Comparison of ENCODE assay signal across 9 cellular contexts in the genomic region with DNA sequence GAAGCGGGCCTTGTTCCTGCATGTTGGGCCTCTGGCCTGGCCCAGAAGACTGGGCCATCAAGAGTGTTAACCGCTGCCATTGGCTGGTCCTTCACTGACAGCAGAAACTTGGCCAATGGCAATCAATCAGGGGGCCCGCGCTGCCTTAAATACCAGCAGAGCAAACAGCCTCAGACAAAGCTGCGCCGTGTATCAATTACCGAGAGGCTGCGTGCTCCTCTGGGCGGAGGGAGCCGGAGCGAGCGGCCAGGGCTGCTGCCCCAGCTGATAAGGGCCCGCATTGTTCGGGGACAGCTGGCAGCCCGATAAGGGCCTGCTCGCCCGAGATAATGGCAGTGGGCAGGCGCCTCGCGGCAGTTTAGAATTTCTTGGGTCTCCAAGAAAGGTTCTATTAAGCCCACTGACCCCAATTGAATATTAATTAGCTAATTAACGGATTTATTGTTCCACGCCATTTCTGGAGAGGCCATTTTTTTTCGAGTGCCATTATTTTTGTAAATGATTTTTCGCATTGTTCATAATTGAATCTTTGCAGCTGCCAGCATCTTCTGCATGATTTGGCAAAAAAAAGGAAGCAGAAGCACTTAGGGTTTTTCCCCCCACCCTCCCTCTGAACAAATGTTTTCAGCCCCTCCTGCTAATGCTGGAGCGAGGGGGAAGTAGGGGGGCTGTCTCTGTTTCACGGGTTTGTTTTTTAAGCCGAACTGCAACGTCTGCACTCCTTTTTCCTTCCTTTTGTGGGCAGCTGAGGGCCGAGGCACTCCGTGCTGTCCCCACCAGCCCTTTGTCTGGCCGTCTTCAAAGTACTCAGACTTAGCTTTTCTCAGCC. TPM values are rescaled to one million over a fixed set of nuclear protein-coding genes. Genes with fewer than 3 reads are reported as not detected.
DNase-seq lines count a peak whose midpoint lies in the region; ATAC-seq and TF ChIP-seq lines count a peak whose summit lies in the region.
"Had no signal": no experiment of that assay in that cellular context is flagged by ENCODE, and none has a peak within 500 bp of the region (broad histone marks: within the 10 kb centered on the region; RNA-seq: fewer than 3 reads in every experiment).

No MANE protein-coding gene starts in this region.

- H3K27ac Mint-ChIP-seq in chondrocyte (ENCODE audit: unreplicated experiment): no peak overlapping the region

- peaks cover 3% of the 10 kb centered on the region for H3K4me1 Mint-ChIP-seq in chondrocyte (ENCODE audit: low read depth)

- DNase-seq in Ammon's horn (ENCODE audit: low spot score) (peak; percentile 90), NCI-H2029 treated with DMSO at 0.1 percent for 48 hours (lab: John Stamatoyannopoulos, UW) (peak; percentile 27), chondrocyte (ENCODE audit: low spot score) (peak; percentile 54), mucosa of gallbladder (ENCODE audit: low spot score) (peak; percentile 45), NCI-H510A treated with DMSO at 0.1 percent for 48 hours (lab: John Stamatoyannopoulos, UW) (no peak), HuH-7.5 (ENCODE audit: low spot score) (no peak)
- DNase-seq in activated T-cell treated with anti-CD3 and anti-CD28 coated beads, Interleukin-2, amount 50 U/mL, for 48 hours: no peak
- DNase-seq: CD4-positive, CD25-positive, alpha-beta regulatory T cell had no signal

- no peak overlapping the region for H3K4me3 Mint-ChIP-seq in chondrocyte (ENCODE audit: unreplicated experiment)
- H3K4me3 Mint-ChIP-seq: CD4-positive, CD25-positive, alpha-beta regulatory T cell had no signal

- no peak for TF ChIP-seq CTCF in chondrocyte (IDR thresholded peaks at IDR 0.05)

- peaks cover 30% of the 10 kb centered on the region for H3K27me3 Mint-ChIP-seq in chondrocyte (ENCODE audit: low read depth)

- no peaks in the 10 kb centered on the region for H3K36me3 Mint-ChIP-seq in chondrocyte (ENCODE audit: low read depth)
- H3K36me3 Mint-ChIP-seq: CD4-positive, CD25-positive, alpha-beta regulatory T cell had no signal

- ATAC-seq in GM19467 (IDR thresholded peaks at IDR 0.05; ENCODE audit: unreplicated experiment): no peak

- H3K9me3 Mint-ChIP-seq in chondrocyte (ENCODE audit: low read depth): no peaks in the 10 kb centered on the region

RNA-seq across cellular contexts. Expression of a gene that starts 37.6 kb away (rescaled TPM):
- total RNA-seq in chondrocyte (0.12 to 0.41 TPM in 2 of 3 replicates, not detected in the other), mucosa of gallbladder (23.8 TPM)

RNA-seq across cellular contexts. Expression of a gene that starts 57.2 kb away (rescaled TPM):
- total RNA-seq in chondrocyte (not detected in 3 replicates), mucosa of gallbladder (not detected)
- total RNA-seq: CD4-positive, CD25-positive, alpha-beta regulatory T cell had no signal

Comparison
In these comparisons a context has a peak if more than half of its experiments do, and no peak if none do; other contexts are left out.
1. DNase-seq: peak in Ammon's horn (single experiment), NCI-H2029 treated with DMSO at 0.1 percent for 48 hours (single experiment), chondrocyte (single experiment) and mucosa of gallbladder (single experiment); none in NCI-H510A treated with DMSO at 0.1 percent for 48 hours (single experiment), HuH-7.5 (single experiment) and activated T-cell treated with anti-CD3 and anti-CD28 coated beads, Interleukin-2, amount 50 U/mL, for 48 hours (0 of 2).
2. RNA of a gene that starts 37.6 kb away (total RNA-seq): 23.8 TPM in mucosa of gallbladder (single experiment); 0.12 to 0.41 TPM in chondrocyte; every median in the first group is over 10 times any median in the second.